Comparison of ENCODE assay signal across 15 cellular contexts in genomic region chr15:66822106-66822505, GRCh38.
DNase-seq lines count a peak whose midpoint lies in the region; ATAC-seq and TF ChIP-seq lines count a peak whose summit lies in the region.
"Had no signal": no experiment of that assay in that cellular context is flagged by ENCODE, and none has a peak within 500 bp of the region (broad histone marks: within the 10 kb centered on the region; RNA-seq: fewer than 3 reads in every experiment).

No MANE protein-coding gene starts in this region.

- peak overlapping the region; percentile 26 for H2BK120ac ChIP-seq in trophoblast cell (ENCODE audit: insufficient read depth, low read length, poor library complexity)

- no peak overlapping the region for H3K18ac ChIP-seq in trophoblast cell (ENCODE audit: low read length)

- peak; percentile 42 for DNase-seq in RWPE2 (ENCODE audit: low spot score)
- DNase-seq in fibroblast of peridontal ligament (ENCODE audit: extremely low read depth), result peak; percentile 71
- no peak for DNase-seq in trophoblast cell
- peak; percentile 26 for DNase-seq in upper lobe of right lung
- DNase-seq in DMS 273 (lab: John Stamatoyannopoulos, UW; ENCODE audit: unreplicated experiment), result no peak
- DNase-seq in NCI-H146 treated with DMSO at 0.1 percent for 48 hours (lab: John Stamatoyannopoulos, UW; ENCODE audit: unreplicated experiment), result no peak
- DNase-seq in dermis blood vessel endothelial cell, result no peak
- DNase-seq: Calu3; CD4-positive, CD25-positive, alpha-beta regulatory T cell; DMS79; H7 had no signal

- H3K9ac ChIP-seq in trophoblast cell (ENCODE audit: low read length), result no peak overlapping the region

- H3K4ac ChIP-seq in trophoblast cell (ENCODE audit: low read depth, low read length), result no peak overlapping the region

- H3K4me1 ChIP-seq in RWPE2 (ENCODE audit: insufficient read depth, poor library complexity, severe bottlenecking) (no peaks in the 10 kb centered on the region), trophoblast cell (ENCODE audit: control insufficient read depth in 1 of 2, insufficient read depth in 2 of 2, low read length in 2 of 2) (peaks cover 11 to 18% of the 10 kb centered on the region in 2 experiments), upper lobe of right lung (no peaks in the 10 kb centered on the region)

- peak overlapping the region; percentile 9 for H3K14ac ChIP-seq in trophoblast cell (ENCODE audit: low read length)

- H3K27ac ChIP-seq in RWPE2 (ENCODE audit: poor library complexity, severe bottlenecking) (no peak overlapping the region), trophoblast cell (ENCODE audit: low read depth, low read length) (no peak overlapping the region), upper lobe of right lung (no peak overlapping the region)
- H3K27ac ChIP-seq: A549, HL-60 had no signal

- peaks cover 12% of the 10 kb centered on the region for H3K79me1 ChIP-seq in trophoblast cell (ENCODE audit: low read length)

- H3K4me2 ChIP-seq in trophoblast cell (ENCODE audit: low read length), result no peak overlapping the region
- H3K4me2 ChIP-seq: A549, GM23338 had no signal

- H2AFZ ChIP-seq in trophoblast cell (ENCODE audit: insufficient read depth, low read length, poor library complexity), result no peak overlapping the region

- H2BK5ac ChIP-seq in trophoblast cell (ENCODE audit: low read depth, low read length, poor library complexity), result no peak overlapping the region

- TF ChIP-seq CTCF in RWPE2 (IDR thresholded peaks at IDR 0.05; ENCODE audit: poor library complexity, severe bottlenecking) (no peak), upper lobe of right lung (IDR thresholded peaks at IDR 0.05) (no peak)

- no CpG with 5 or more reads among the region's 8 CpGs for WGBS in trophoblast cell (ENCODE audit: extremely low coverage, insufficient coverage, insufficient read length)

- H4K8ac ChIP-seq in trophoblast cell (ENCODE audit: low read depth, low read length), result no peak overlapping the region

- no peaks in the 10 kb centered on the region for H3K79me2 ChIP-seq in trophoblast cell (ENCODE audit: control insufficient read depth, insufficient read depth, low read length, poor library complexity)

- peak overlapping the region; percentile 9 for H4K91ac ChIP-seq in trophoblast cell (ENCODE audit: low read depth, low read length)

- H3K27me3 ChIP-seq in RWPE2 (ENCODE audit: insufficient read depth, poor library complexity, severe bottlenecking) (no peaks in the 10 kb centered on the region), trophoblast cell (ENCODE audit: insufficient read depth, low read length) (no peaks in the 10 kb centered on the region), upper lobe of right lung (no peaks in the 10 kb centered on the region)

- H2AK5ac ChIP-seq in trophoblast cell (ENCODE audit: low read length), result no peak overlapping the region

- peak overlapping the region; percentile 15 for H2BK12ac ChIP-seq in trophoblast cell (ENCODE audit: low read length)

- no peak overlapping the region for H4K12ac ChIP-seq in trophoblast cell (ENCODE audit: low read depth, low read length)

- no peak overlapping the region for H3K23ac ChIP-seq in trophoblast cell (ENCODE audit: low read length)

- no peak overlapping the region for H3K4me3 ChIP-seq in RWPE2 (ENCODE audit: severe bottlenecking)
- no peak overlapping the region for H3K4me3 ChIP-seq in trophoblast cell (ENCODE audit: low read depth, low read length)
- no peak overlapping the region for H3K4me3 ChIP-seq in upper lobe of right lung
- H3K4me3 ChIP-seq: A549, GM23338 had no signal

- ATAC-seq in RWPE2 (ENCODE audit: low read depth), result no peak
- ATAC-seq in upper lobe of right lung, result no peak
- ATAC-seq in GM19023 (IDR thresholded peaks at IDR 0.05; ENCODE audit: unreplicated experiment), result no peak
- ATAC-seq: A549, GM23338 had no signal

- H3K36me3 ChIP-seq in RWPE2 (ENCODE audit: low read depth) (no peaks in the 10 kb centered on the region), trophoblast cell (ENCODE audit: control insufficient read depth in 1 of 2, insufficient read depth in 2 of 2, low read length in 2 of 2) (no peaks in the 10 kb centered on the region), upper lobe of right lung (no peaks in the 10 kb centered on the region)

- intact Hi-C loops in upper lobe of right lung (cut with DNase I), result no loop called here

- H3K9me3 ChIP-seq in RWPE2 (ENCODE audit: severe bottlenecking) (no peaks in the 10 kb centered on the region), trophoblast cell (ENCODE audit: insufficient read depth, low read depth, low read length) (no peaks in the 10 kb centered on the region), upper lobe of right lung (no peaks in the 10 kb centered on the region)
- H3K9me3 ChIP-seq: A549 had no signal

Comparison
In these comparisons a context has a peak if more than half of its experiments do, and no peak if none do; other contexts are left out.
1. DNase-seq: peak in RWPE2 (single experiment), fibroblast of peridontal ligament (single experiment) and upper lobe of right lung (single experiment); none in trophoblast cell (0 of 2), DMS 273 (single experiment), NCI-H146 treated with DMSO at 0.1 percent for 48 hours (single experiment) and dermis blood vessel endothelial cell (single experiment).